Comparison of ENCODE assay signal across 1 cellular context in the genomic region with DNA sequence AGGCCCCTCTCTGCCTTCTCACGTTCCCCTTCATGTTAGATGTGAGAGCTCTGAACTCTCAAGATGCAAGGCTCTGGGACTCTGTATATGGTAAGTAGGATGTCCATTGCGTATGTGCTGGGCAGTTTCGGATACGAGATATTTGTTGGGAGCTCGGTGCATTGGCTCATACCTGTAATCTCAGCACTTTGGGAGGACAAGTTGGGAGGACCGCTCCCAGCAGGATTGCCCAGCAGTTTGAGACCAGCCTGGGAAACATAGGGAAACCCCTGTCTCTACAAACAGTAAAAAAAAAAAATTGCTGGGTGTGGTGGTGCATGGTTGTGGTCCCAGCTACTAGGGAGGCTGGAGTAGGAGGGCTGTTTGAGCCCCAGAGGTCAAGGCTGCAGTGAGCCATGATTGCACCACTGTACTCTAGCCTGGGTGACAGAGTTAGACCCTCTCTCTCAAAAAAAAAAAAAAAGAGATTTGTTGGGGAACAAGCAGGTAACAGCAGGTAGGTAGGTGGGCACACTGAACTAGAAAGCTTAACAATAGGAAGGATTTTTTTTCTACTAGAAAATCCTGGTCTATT.
TF ChIP-seq lines count a peak whose summit lies in the region.

No MANE protein-coding gene starts in this region.

TF ChIP-seq in GM23338, 12 proteins besides CTCF, POLR2A, EP300 and RAD21 (continued from another document):
- TF ChIP-seq, protein P1, sequence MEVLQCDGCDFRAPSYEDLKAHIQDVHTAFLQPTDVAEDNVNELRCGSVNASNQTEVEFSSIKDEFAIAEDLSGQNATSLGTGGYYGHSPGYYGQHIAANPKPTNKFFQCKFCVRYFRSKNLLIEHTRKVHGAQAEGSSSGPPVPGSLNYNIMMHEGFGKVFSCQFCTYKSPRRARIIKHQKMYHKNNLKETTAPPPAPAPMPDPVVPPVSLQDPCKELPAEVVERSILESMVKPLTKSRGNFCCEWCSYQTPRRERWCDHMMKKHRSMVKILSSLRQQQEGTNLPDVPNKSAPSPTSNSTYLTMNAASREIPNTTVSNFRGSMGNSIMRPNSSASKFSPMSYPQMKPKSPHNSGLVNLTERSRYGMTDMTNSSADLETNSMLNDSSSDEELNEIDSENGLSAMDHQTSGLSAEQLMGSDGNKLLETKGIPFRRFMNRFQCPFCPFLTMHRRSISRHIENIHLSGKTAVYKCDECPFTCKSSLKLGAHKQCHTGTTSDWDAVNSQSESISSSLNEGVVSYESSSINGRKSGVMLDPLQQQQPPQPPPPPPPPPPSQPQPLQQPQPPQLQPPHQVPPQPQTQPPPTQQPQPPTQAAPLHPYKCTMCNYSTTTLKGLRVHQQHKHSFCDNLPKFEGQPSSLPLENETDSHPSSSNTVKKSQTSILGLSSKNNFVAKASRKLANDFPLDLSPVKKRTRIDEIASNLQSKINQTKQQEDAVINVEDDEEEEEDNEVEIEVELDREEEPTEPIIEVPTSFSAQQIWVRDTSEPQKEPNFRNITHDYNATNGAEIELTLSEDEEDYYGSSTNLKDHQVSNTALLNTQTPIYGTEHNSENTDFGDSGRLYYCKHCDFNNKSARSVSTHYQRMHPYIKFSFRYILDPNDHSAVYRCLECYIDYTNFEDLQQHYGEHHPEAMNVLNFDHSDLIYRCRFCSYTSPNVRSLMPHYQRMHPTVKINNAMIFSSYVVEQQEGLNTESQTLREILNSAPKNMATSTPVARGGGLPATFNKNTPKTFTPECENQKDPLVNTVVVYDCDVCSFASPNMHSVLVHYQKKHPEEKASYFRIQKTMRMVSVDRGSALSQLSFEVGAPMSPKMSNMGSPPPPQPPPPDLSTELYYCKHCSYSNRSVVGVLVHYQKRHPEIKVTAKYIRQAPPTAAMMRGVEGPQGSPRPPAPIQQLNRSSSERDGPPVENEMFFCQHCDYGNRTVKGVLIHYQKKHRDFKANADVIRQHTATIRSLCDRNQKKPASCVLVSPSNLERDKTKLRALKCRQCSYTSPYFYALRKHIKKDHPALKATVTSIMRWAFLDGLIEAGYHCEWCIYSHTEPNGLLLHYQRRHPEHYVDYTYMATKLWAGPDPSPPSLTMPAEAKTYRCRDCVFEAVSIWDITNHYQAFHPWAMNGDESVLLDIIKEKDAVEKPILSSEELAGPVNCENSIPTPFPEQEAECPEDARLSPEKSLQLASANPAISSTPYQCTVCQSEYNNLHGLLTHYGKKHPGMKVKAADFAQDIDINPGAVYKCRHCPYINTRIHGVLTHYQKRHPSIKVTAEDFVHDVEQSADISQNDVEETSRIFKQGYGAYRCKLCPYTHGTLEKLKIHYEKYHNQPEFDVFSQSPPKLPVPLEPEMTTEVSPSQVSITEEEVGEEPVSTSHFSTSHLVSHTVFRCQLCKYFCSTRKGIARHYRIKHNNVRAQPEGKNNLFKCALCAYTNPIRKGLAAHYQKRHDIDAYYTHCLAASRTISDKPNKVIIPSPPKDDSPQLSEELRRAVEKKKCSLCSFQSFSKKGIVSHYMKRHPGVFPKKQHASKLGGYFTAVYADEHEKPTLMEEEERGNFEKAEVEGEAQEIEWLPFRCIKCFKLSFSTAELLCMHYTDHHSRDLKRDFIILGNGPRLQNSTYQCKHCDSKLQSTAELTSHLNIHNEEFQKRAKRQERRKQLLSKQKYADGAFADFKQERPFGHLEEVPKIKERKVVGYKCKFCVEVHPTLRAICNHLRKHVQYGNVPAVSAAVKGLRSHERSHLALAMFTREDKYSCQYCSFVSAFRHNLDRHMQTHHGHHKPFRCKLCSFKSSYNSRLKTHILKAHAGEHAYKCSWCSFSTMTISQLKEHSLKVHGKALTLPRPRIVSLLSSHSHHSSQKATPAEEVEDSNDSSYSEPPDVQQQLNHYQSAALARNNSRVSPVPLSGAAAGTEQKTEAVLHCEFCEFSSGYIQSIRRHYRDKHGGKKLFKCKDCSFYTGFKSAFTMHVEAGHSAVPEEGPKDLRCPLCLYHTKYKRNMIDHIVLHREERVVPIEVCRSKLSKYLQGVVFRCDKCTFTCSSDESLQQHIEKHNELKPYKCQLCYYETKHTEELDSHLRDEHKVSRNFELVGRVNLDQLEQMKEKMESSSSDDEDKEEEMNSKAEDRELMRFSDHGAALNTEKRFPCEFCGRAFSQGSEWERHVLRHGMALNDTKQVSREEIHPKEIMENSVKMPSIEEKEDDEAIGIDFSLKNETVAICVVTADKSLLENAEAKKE (CRISPR knock-in tag; IDR thresholded peaks at IDR 0.05): no peak
- TF ChIP-seq NANOG (IDR thresholded peaks at IDR 0.05; ENCODE audit: borderline replicate concordance) (no peak), ZNF331 (CRISPR knock-in tag; IDR thresholded peaks at IDR 0.05; ENCODE audit: low read depth) (no peak), POLR2AphosphoS5 (IDR thresholded peaks at IDR 0.05; ENCODE audit: low read depth) (no peak), CREB1 (CRISPR knock-in tag; IDR thresholded peaks at IDR 0.05; ENCODE audit: low read depth) (no peak), STAT1 (IDR thresholded peaks at IDR 0.05; ENCODE audit: unreplicated experiment) (no peak), ZNF114 (CRISPR knock-in tag; IDR thresholded peaks at IDR 0.05) (no peak)
